In genomic region chr2:140454717-140455116, GRCh38 we compare ENCODE assay signal across 13 cellular contexts.
A peak's percentile ranks its signal among the peaks of the same experiment; 100 is the strongest.
DNase-seq lines count a peak whose midpoint lies in the region; ATAC-seq and TF ChIP-seq lines count a peak whose summit lies in the region.
"Had no signal": no experiment of that assay in that cellular context is flagged by ENCODE, and none has a peak within 500 bp of the region (broad histone marks: within the 10 kb centered on the region; RNA-seq: fewer than 3 reads in every experiment).

No MANE protein-coding gene starts in this region.

- no peaks in the 10 kb centered on the region for H3K4me1 ChIP-seq in fibroblast of lung (ENCODE audit: control insufficient read depth, extremely low read depth, insufficient read depth, low read length)
- no peaks in the 10 kb centered on the region for H3K4me1 ChIP-seq in psoas muscle
- H3K4me1 ChIP-seq in sigmoid colon = no peaks in the 10 kb centered on the region
- H3K4me1 ChIP-seq: vagina had no signal

- H3K36me3 ChIP-seq in fibroblast of lung (ENCODE audit: control insufficient read depth, insufficient read depth, low read length) (no peaks in the 10 kb centered on the region), psoas muscle (ENCODE audit: insufficient read depth in 1 of 2, low read depth in 1 of 2) (no peaks in the 10 kb centered on the region), sigmoid colon (no peaks in the 10 kb centered on the region)
- H3K36me3 ChIP-seq: vagina had no signal

- 40 to 61% (median 55%) methylated on average over 3 of the region's 3 CpGs for WGBS in psoas muscle, 3 donors
- 72 to 81% methylated on average over 3 of the region's 3 CpGs for WGBS in sigmoid colon, 2 donors

- H3K9me3 ChIP-seq in fibroblast of lung (ENCODE audit: control insufficient read depth, insufficient read depth, low read depth, low read length) (no peaks in the 10 kb centered on the region), psoas muscle (no peaks in the 10 kb centered on the region), sigmoid colon (no peaks in the 10 kb centered on the region)
- H3K9me3 ChIP-seq: vagina had no signal

- ATAC-seq in psoas muscle = peak; percentile 69 to 74 (median 73)
- ATAC-seq in HG03460 (IDR thresholded peaks at IDR 0.05; ENCODE audit: unreplicated experiment) = no peak
- ATAC-seq: naive thymus-derived CD4-positive, alpha-beta T cell had no signal

- CTCF ChIA-PET in RWPE1 (lab: Yijun Ruan, JAX) = no interaction called here

- no peak for TF ChIP-seq CTCF in RWPE1 (conservative IDR thresholded peaks at IDR 0.05; ENCODE audit: low read depth)
- TF ChIP-seq CTCF in fibroblast of lung (conservative IDR thresholded peaks at IDR 0.05 in 1 of 2, IDR thresholded peaks at IDR 0.05 in 1 of 2; ENCODE audit: low read depth in 1 of 2, low read length in 2 of 2) = no peak
- TF ChIP-seq CTCF in psoas muscle (IDR thresholded peaks at IDR 0.05) = no peak
- no peak for TF ChIP-seq CTCF in sigmoid colon (IDR thresholded peaks at IDR 0.05)

- H3K27me3 ChIP-seq in fibroblast of lung (ENCODE audit: control insufficient read depth, insufficient read depth, low read length) = no peaks in the 10 kb centered on the region
- H3K27me3 ChIP-seq in psoas muscle (ENCODE audit: insufficient read depth in 3 of 3, low read length in 2 of 3) = no peaks in the 10 kb centered on the region
- no peaks in the 10 kb centered on the region for H3K27me3 ChIP-seq in sigmoid colon
- H3K27me3 ChIP-seq: vagina had no signal

- TF ChIP-seq POLR2A in sigmoid colon (IDR thresholded peaks at IDR 0.05) = no peak

- H3K9ac ChIP-seq in fibroblast of lung (ENCODE audit: insufficient read depth, low read length) = no peak overlapping the region

- no peak overlapping the region for H3K4me3 ChIP-seq in fibroblast of lung (replicated peaks in 1 of 4; ENCODE audit: control extremely low read depth in 1 of 4, insufficient read depth in 1 of 4, low read depth in 3 of 4, low read length in 4 of 4)
- no peak overlapping the region for H3K4me3 ChIP-seq in psoas muscle
- no peak overlapping the region for H3K4me3 ChIP-seq in sigmoid colon
- H3K4me3 ChIP-seq: vagina had no signal

- H2AFZ ChIP-seq in fibroblast of lung (ENCODE audit: low read length) = no peak overlapping the region

- TF ChIP-seq EP300 in sigmoid colon (IDR thresholded peaks at IDR 0.05) = no peak

- H4K20me1 ChIP-seq in fibroblast of lung (ENCODE audit: control insufficient read depth, extremely low read depth, insufficient read depth, low read length) = no peaks in the 10 kb centered on the region

- H3K4me2 ChIP-seq in fibroblast of lung (ENCODE audit: extremely low read depth, insufficient read depth, low read length) = no peak overlapping the region

- DNase-seq in GM03348 (ENCODE audit: low spot score) (peak; percentile 56), RWPE1 (ENCODE audit: low spot score) (peak; percentile 38), fibroblast of lung (ENCODE audit: low read depth in 2 of 2) (peak; percentile 75 to 77), psoas muscle (no peak), NCI-H2029 (lab: John Stamatoyannopoulos, UW) (no peak), sigmoid colon (no peak), COLO668 (lab: John Stamatoyannopoulos, UW; ENCODE audit: unreplicated experiment) (no peak)
- DNase-seq: activated CD4-positive, alpha-beta T cell treated with anti-CD3 and anti-CD28 coated beads, Interleukin-2, amount 50 U/mL, for 48 hours; activated naive CD4-positive, alpha-beta T cell; naive thymus-derived CD4-positive, alpha-beta T cell; NCI-H82 had no signal

- H3K27ac ChIP-seq in RWPE1 (no peak overlapping the region), fibroblast of lung (ENCODE audit: insufficient read depth, low read length) (no peak overlapping the region), psoas muscle (no peak overlapping the region), sigmoid colon (no peak overlapping the region)
- H3K27ac ChIP-seq: vagina had no signal

- POLR2A ChIA-PET in RWPE1 (lab: Yijun Ruan, JAX; ENCODE audit: low non-redundant PET) = no interaction called here

- intact Hi-C loops in psoas muscle (cut with DNase I) (no loop called here), sigmoid colon (cut with DNase I) (no loop called here)

- H3K79me2 ChIP-seq in fibroblast of lung (ENCODE audit: control insufficient read depth, insufficient read depth, low read length) = no peaks in the 10 kb centered on the region

Comparison
In these comparisons a context has a peak if more than half of its experiments do, and no peak if none do; other contexts are left out.
1. DNase-seq: peak in GM03348 (single experiment), RWPE1 (single experiment) and fibroblast of lung (2 of 2); none in psoas muscle (0 of 2), NCI-H2029 (single experiment), sigmoid colon (single experiment) and COLO668 (single experiment).